ENCODE assay signal across 8 cellular contexts in the genomic region with DNA sequence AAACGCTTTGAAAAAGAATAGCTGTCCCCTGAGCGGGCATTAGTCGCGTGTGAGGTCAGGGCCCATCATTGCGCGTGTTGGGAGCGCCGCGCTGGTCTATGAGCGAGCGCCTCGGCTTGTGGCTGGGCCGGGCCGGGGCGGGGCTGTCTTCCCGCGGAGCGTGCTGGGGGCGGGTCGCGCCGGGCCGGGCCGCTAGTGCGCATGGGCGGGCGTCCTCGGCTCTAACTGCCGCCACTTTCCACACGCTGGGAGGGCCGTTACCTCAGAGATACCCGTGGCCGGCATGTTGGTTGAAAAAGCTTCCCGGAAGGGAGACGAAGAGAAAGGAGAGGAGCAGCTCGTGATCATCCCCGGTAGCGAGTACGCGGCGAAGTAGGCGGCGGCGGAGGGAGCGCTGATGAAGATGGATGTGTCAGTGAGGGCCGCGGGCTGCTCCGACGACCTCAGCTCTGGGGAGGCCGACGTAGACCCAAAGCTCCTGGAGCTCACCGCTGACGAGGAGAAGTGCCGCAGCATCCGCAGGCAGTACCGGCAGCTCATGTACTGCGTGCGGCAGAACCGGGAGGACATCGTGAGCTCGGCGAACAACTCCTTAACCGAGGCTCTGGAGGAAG. TPM values are rescaled to one million over a fixed set of nuclear protein-coding genes. Genes with fewer than 3 reads are reported as not detected.
DNase-seq lines count a peak whose midpoint lies in the region; ATAC-seq and TF ChIP-seq lines count a peak whose summit lies in the region.

Gene EID3 (plus strand): TSS at position 202 of the 614 bp plus-strand sequence. CDS start 196 bp downstream, at position 398.

- no peak for TF ChIP-seq CTCF in kidney epithelial cell (IDR thresholded peaks at IDR 0.05; ENCODE audit: insufficient read depth, low read length, poor library complexity, severe bottlenecking)

- peak within 1 kb of the TSS; percentile 94 for H3K4me3 Mint-ChIP-seq in activated CD4-positive, alpha-beta T cell treated with anti-CD3 and anti-CD28 coated beads, Interleukin-2, amount 10 ng/mL, durations not matched to agents 24 days and 14 days

- ATAC-seq in GM18861 (IDR thresholded peaks at IDR 0.05; ENCODE audit: unreplicated experiment), result peak; percentile 60
- ATAC-seq in HG03097 (IDR thresholded peaks at IDR 0.05; ENCODE audit: low FRiP score, unreplicated experiment), result peak; percentile 84

- peak within 1 kb of the TSS; percentile 25 for H3K4me3 ChIP-seq in kidney epithelial cell (ENCODE audit: low read depth, low read length)

- no peaks in the 10 kb centered on the region for H3K9me3 Mint-ChIP-seq in activated CD4-positive, alpha-beta T cell treated with anti-CD3 and anti-CD28 coated beads, Interleukin-2, amount 10 ng/mL, durations not matched to agents 24 days and 14 days

- intact Hi-C loops in activated CD4-positive, alpha-beta T cell treated with anti-CD3 and anti-CD28 coated beads, Interleukin-2, amount 10 ng/mL, durations not matched to agents 24 days and 14 days (cut with micrococcal nuclease), result loop anchor here (1.0 to 5.0 kb wide), 4 partner anchors 15 to 346 kb away; partner anchors contain the start of genes NFYB and TXNRD1

- no peaks in the 10 kb centered on the region for H3K36me3 ChIP-seq in kidney epithelial cell (ENCODE audit: control insufficient read depth, insufficient read depth, low read length)

- H3K27me3 ChIP-seq in kidney epithelial cell (ENCODE audit: control insufficient read depth, insufficient read depth, low read length), result no peaks in the 10 kb centered on the region

- peak within 1 kb of the TSS; percentile 34 for H3K27ac ChIP-seq in cingulate gyrus (ENCODE audit: low read depth, low read length)

- peaks cover 37% of the 10 kb centered on the region for H3K36me3 Mint-ChIP-seq in activated CD4-positive, alpha-beta T cell treated with anti-CD3 and anti-CD28 coated beads, Interleukin-2, amount 10 ng/mL, durations not matched to agents 24 days and 14 days (ENCODE audit: low read depth)

- DNase-seq in activated CD4-positive, alpha-beta T cell treated with anti-CD3 and anti-CD28 coated beads, Interleukin-2, amount 10 ng/mL, durations not matched to agents 24 days and 14 days, result peak; percentile 98
- DNase-seq in kidney epithelial cell (ENCODE audit: low read depth) (no peak), NCI-H187 (lab: John Stamatoyannopoulos, UW) (no peak), SHP77 (lab: John Stamatoyannopoulos, UW) (no peak)
- peak; percentile 94 for DNase-seq in stimulated activated CD4-positive, alpha-beta T cell treated with anti-CD3 and anti-CD28 coated beads, Interleukin-15, amount 100 ng/mL, for 24 hours

- no peaks in the 10 kb centered on the region for H3K27me3 Mint-ChIP-seq in activated CD4-positive, alpha-beta T cell treated with anti-CD3 and anti-CD28 coated beads, Interleukin-2, amount 10 ng/mL, durations not matched to agents 24 days and 14 days

- H3K27ac Mint-ChIP-seq in activated CD4-positive, alpha-beta T cell treated with anti-CD3 and anti-CD28 coated beads, Interleukin-2, amount 10 ng/mL, durations not matched to agents 24 days and 14 days, result peak within 1 kb of the TSS; percentile 98

- peaks cover 57% of the 10 kb centered on the region for H3K4me1 Mint-ChIP-seq in activated CD4-positive, alpha-beta T cell treated with anti-CD3 and anti-CD28 coated beads, Interleukin-2, amount 10 ng/mL, durations not matched to agents 24 days and 14 days

RNA-seq across cellular contexts. Expression of gene EID3, which starts in this region (rescaled TPM):
- total RNA-seq in activated CD4-positive, alpha-beta T cell treated with anti-CD3 and anti-CD28 coated beads, Interleukin-2, amount 10 ng/mL, durations not matched to agents 24 days and 14 days, result 9.0 and 9.7 TPM in 2 replicates
- 1.5 and 2.9 TPM in 2 replicates for total RNA-seq in kidney epithelial cell

Comparison
In these comparisons a context has a peak if more than half of its experiments do, and no peak if none do; other contexts are left out.
1. DNase-seq: peak in activated CD4-positive, alpha-beta T cell treated with anti-CD3 and anti-CD28 coated beads, Interleukin-2, amount 10 ng/mL, durations not matched to agents 24 days and 14 days (single experiment) and stimulated activated CD4-positive, alpha-beta T cell treated with anti-CD3 and anti-CD28 coated beads, Interleukin-15, amount 100 ng/mL, for 24 hours (single experiment); none in kidney epithelial cell (single experiment), NCI-H187 (0 of 2) and SHP77 (0 of 2).